13 cellular contexts compared by ENCODE assay signal in genomic region chr2:54386993-54387590, GRCh38.
DNase-seq lines count a peak whose midpoint lies in the region; ATAC-seq, FAIRE-seq and TF ChIP-seq lines count a peak whose summit lies in the region.
"Had no signal": no experiment of that assay in that cellular context is flagged by ENCODE, and none has a peak within 500 bp of the region (broad histone marks: within the 10 kb centered on the region; RNA-seq: fewer than 3 reads in every experiment).

No MANE protein-coding gene starts in this region.

- no TSS peak for BruUV-seq in A673 (replicated peaks; lab: Mats Ljungman, UMichigan)

- H3K36me3 ChIP-seq in body of pancreas (replicated peaks in 1 of 2; ENCODE audit: insufficient read depth in 1 of 2, low read depth in 2 of 2) (no peaks in the 10 kb centered on the region), A673 (ENCODE audit: insufficient read depth, low read length, poor library complexity, severe bottlenecking) (no peaks in the 10 kb centered on the region)

- intact Hi-C loops in body of pancreas (cut with DNase I) (no loop called here), right cardiac atrium (cut with DNase I) (no loop called here), A673 (cut with micrococcal nuclease; ENCODE audit: unreplicated experiment) (no loop called here)

- H3K4me1 ChIP-seq in body of pancreas (no peaks in the 10 kb centered on the region), right cardiac atrium (ENCODE audit: control insufficient read depth, insufficient read depth, low read length) (peaks cover 12% of the 10 kb centered on the region), A673 (ENCODE audit: insufficient read depth, low read length, poor library complexity, severe bottlenecking) (no peaks in the 10 kb centered on the region)

- peak; percentile 8 for DNase-seq in GM19238 (ENCODE audit: insufficient read length, low spot score)
- DNase-seq in body of pancreas: peak in 2 of 4 donors; percentile 20 to 38
- peak in 2 of 3 donors; percentile 49 to 84 for DNase-seq in right cardiac atrium
- DNase-seq in A673 (ENCODE audit: low spot score): no peak
- no peak for DNase-seq in mesenteric fat pad (ENCODE audit: low spot score)
- DNase-seq in H54 (ENCODE audit: insufficient read length, low spot score): no peak
- DNase-seq in retina: no peak
- DNase-seq: activated CD4-positive, alpha-beta T cell treated with anti-CD3 and anti-CD28 coated beads for 36 hours; DMS79 treated with DMSO at 0.1 percent for 48 hours had no signal

- TF ChIP-seq CTCF in body of pancreas (IDR thresholded peaks at IDR 0.05): peak in 2 of 7 experiments; percentile 5 to 18
- no peak for TF ChIP-seq CTCF in A673 (conservative IDR thresholded peaks at IDR 0.05; ENCODE audit: low read depth, low read length)

- CTCF ChIA-PET in A673 (lab: Charles Lee): no interaction called here

- POLR2A ChIA-PET in A673 (lab: Charles Lee; ENCODE audit: low non-redundant PET): interaction anchor here (0.7 kb wide), 1 partner anchor 110 kb away, joined by 3 read pairs; no protein-coding TSS in a partner anchor

- H3K4me3 ChIP-seq in body of pancreas (no peak overlapping the region), right cardiac atrium (ENCODE audit: low read length) (no peak overlapping the region), A673 (ENCODE audit: low read depth, low read length, poor library complexity, severe bottlenecking) (no peak overlapping the region)

- no peaks in the 10 kb centered on the region for H3K27me3 ChIP-seq in body of pancreas
- no peaks in the 10 kb centered on the region for H3K27me3 ChIP-seq in right cardiac atrium (ENCODE audit: control insufficient read depth, insufficient read depth)
- H3K27me3 ChIP-seq in A673 (replicated peaks; ENCODE audit: insufficient read depth, low read depth, low read length, poor library complexity): no peaks in the 10 kb centered on the region

- peak; percentile 50 for ATAC-seq in body of pancreas
- ATAC-seq in right cardiac atrium: peak; percentile 89 to 95
- ATAC-seq: activated CD4-positive, alpha-beta T cell treated with anti-CD3 and anti-CD28 coated beads for 36 hours; activated naive CD4-positive, alpha-beta T cell treated with anti-CD3 and anti-CD28 coated beads, Interleukin-2, amount 50 U/mL, for 72 hours had no signal

- TF ChIP-seq POLR2A in body of pancreas (IDR thresholded peaks at IDR 0.05) (no peak), H54 (IDR thresholded peaks at IDR 0.05; ENCODE audit: low read depth, low read length) (no peak)

- 46 to 51% methylated on average over 6 of the region's 6 CpGs for WGBS in body of pancreas, 2 donors
- 35% methylated on average over 6 of the region's 6 CpGs for WGBS in right cardiac atrium

- no peaks in the 10 kb centered on the region for H3K9me3 ChIP-seq in body of pancreas
- H3K9me3 ChIP-seq in right cardiac atrium (ENCODE audit: control insufficient read depth, low read length): no peaks in the 10 kb centered on the region
- no peaks in the 10 kb centered on the region for H3K9me3 ChIP-seq in A673 (ENCODE audit: low read depth, low read length, poor library complexity, severe bottlenecking)

- FAIRE-seq in H54 (lab: Jason Lieb, UNC): no peak
- FAIRE-seq: frontal cortex, RCC 7860 had no signal

- H3K27ac ChIP-seq in body of pancreas (peak overlapping the region in 1 of 4 donors; percentile 1), right cardiac atrium (ENCODE audit: low read length) (peak overlapping the region; percentile 76), temporal lobe (ENCODE audit: low read depth, low read length) (peak overlapping the region; percentile 4), A673 (ENCODE audit: low read depth, low read length, poor library complexity, severe bottlenecking) (no peak overlapping the region)

Comparison
In these comparisons a context has a peak if more than half of its experiments do, and no peak if none do; other contexts are left out.
1. DNase-seq: peak in GM19238 (single experiment) and right cardiac atrium (2 of 3); none in A673 (single experiment), mesenteric fat pad (single experiment), H54 (single experiment) and retina (single experiment).